In the genomic region with DNA sequence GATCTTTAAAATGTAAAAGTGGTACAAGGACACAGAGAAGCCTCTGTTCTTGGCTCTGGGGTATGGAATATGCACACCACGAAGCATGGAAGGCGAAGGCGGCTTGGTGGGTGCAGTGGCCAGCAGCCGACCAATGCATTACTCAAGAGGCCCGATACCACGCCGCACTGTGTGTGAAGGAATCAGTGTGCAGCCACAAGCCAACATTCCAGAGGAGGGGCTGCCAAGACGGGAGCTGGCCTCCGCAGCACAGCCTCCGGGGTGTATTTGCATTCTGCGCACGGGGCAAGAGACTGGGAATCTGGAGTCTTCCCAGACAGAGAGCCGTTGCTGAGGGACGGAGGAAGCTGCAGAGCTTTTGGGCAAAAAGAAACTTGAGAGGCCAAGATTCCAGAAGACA, we compare ENCODE assay signal across 13 cellular contexts. TPM values are rescaled to one million over a fixed set of nuclear protein-coding genes. Genes with fewer than 3 reads are reported as not detected.
DNase-seq lines count a peak whose midpoint lies in the region; ATAC-seq and TF ChIP-seq lines count a peak whose summit lies in the region.
"Had no signal": no experiment of that assay in that cellular context is flagged by ENCODE, and none has a peak within 500 bp of the region (broad histone marks: within the 10 kb centered on the region; RNA-seq: fewer than 3 reads in every experiment).

No MANE protein-coding gene starts in this region.

- H4K20me1 ChIP-seq in mammary epithelial cell (ENCODE audit: insufficient read depth, low read length), result no peaks in the 10 kb centered on the region
- H4K20me1 ChIP-seq in GM23248 (ENCODE audit: insufficient read depth), result no peaks in the 10 kb centered on the region

- CTCF ChIA-PET in mammary epithelial cell (lab: Charles Lee; ENCODE audit: low non-redundant PET), result no interaction called here

- H3K9me3 ChIP-seq in breast epithelium, result no peaks in the 10 kb centered on the region
- H3K9me3 ChIP-seq in mammary epithelial cell (replicated peaks; ENCODE audit: insufficient read depth, low read length), result no peaks in the 10 kb centered on the region
- H3K9me3 ChIP-seq in upper lobe of right lung, result no peaks in the 10 kb centered on the region
- H3K9me3 ChIP-seq in GM23248 (ENCODE audit: low read depth), result no peaks in the 10 kb centered on the region
- H3K9me3 ChIP-seq: adrenal gland had no signal

- in situ Hi-C loops in mammary epithelial cell (cut with MboI; ENCODE audit: low sequenced_read_pairs in 2 of 2), result no loop called here
- in situ Hi-C loops in GM23248 (cut with MboI), result no loop called here

- H2AFZ ChIP-seq in mammary epithelial cell (ENCODE audit: low read depth, low read length) (no peak overlapping the region), GM23248 (no peak overlapping the region)

- H3K36me3 ChIP-seq in breast epithelium, result no peaks in the 10 kb centered on the region
- no peaks in the 10 kb centered on the region for H3K36me3 ChIP-seq in mammary epithelial cell (ENCODE audit: insufficient read depth, low read length)
- no peaks in the 10 kb centered on the region for H3K36me3 ChIP-seq in upper lobe of right lung
- H3K36me3 ChIP-seq in GM23248 (ENCODE audit: low read depth), result no peaks in the 10 kb centered on the region
- H3K36me3 ChIP-seq: adrenal gland had no signal

- no peak overlapping the region for H3K9ac ChIP-seq in mammary epithelial cell (ENCODE audit: insufficient read depth, low read length)
- no peak overlapping the region for H3K9ac ChIP-seq in GM23248

- no peaks in the 10 kb centered on the region for H3K79me2 ChIP-seq in mammary epithelial cell (ENCODE audit: insufficient read depth, low read length)
- H3K79me2 ChIP-seq in GM23248 (ENCODE audit: insufficient read depth), result no peaks in the 10 kb centered on the region

- H3K4me2 ChIP-seq in mammary epithelial cell (ENCODE audit: insufficient read depth, low read depth, low read length) (no peak overlapping the region), GM23248 (ENCODE audit: unreplicated experiment) (no peak overlapping the region)

- no peaks in the 10 kb centered on the region for H3K4me1 ChIP-seq in breast epithelium
- H3K4me1 ChIP-seq in mammary epithelial cell (ENCODE audit: insufficient read depth, low read length), result no peaks in the 10 kb centered on the region
- H3K4me1 ChIP-seq in upper lobe of right lung, result no peaks in the 10 kb centered on the region
- H3K4me1 ChIP-seq in GM23248 (ENCODE audit: insufficient read depth), result no peaks in the 10 kb centered on the region
- H3K4me1 ChIP-seq: adrenal gland had no signal

- TF ChIP-seq POLR2A in breast epithelium (IDR thresholded peaks at IDR 0.05), result no peak

- H3K27ac ChIP-seq in breast epithelium (no peak overlapping the region), mammary epithelial cell (ENCODE audit: insufficient read depth, low read depth, low read length) (no peak overlapping the region), upper lobe of right lung (no peak overlapping the region), GM23248 (no peak overlapping the region)
- H3K27ac ChIP-seq: adrenal gland had no signal

- dilution Hi-C loops in mammary epithelial cell (cut with HindIII; ENCODE audit: low sequenced_read_pairs), result loop anchor here (5.0 kb wide), 1 partner anchor 73 kb away; no protein-coding TSS in a partner anchor

- H3K4me3 ChIP-seq in breast epithelium (peak overlapping the region in 1 of 3 donors; percentile 22), mammary epithelial cell (replicated peaks in 1 of 3; ENCODE audit: insufficient read depth in 1 of 3, low read depth in 2 of 3, low read length in 3 of 3) (no peak overlapping the region), upper lobe of right lung (no peak overlapping the region), GM23248 (no peak overlapping the region)
- H3K4me3 ChIP-seq: adrenal gland had no signal

- no peaks in the 10 kb centered on the region for H3K9me2 ChIP-seq in GM23248 (ENCODE audit: insufficient read depth)

- 10% methylated on average over 14 of the region's 14 CpGs for WGBS in mammary epithelial cell (ENCODE audit: low coverage, missing lambda C conversion rate)
- 43 to 47% methylated on average over 14 of the region's 14 CpGs for WGBS in GM23248 (ENCODE audit: low coverage in 1 of 2, low lambda C conversion rate in 2 of 2, missing lambda C conversion rate in 2 of 2), 2 experiments

- TF ChIP-seq CTCF in breast epithelium (IDR thresholded peaks at IDR 0.05), result no peak
- no peak for TF ChIP-seq CTCF in mammary epithelial cell (conservative IDR thresholded peaks at IDR 0.05 in 1 of 2, IDR thresholded peaks at IDR 0.05 in 1 of 2; ENCODE audit: extremely low read depth in 1 of 2, insufficient read depth in 1 of 2, low read depth in 1 of 2, low read length in 2 of 2)
- no peak for TF ChIP-seq CTCF in upper lobe of right lung (IDR thresholded peaks at IDR 0.05)

- H3K27me3 ChIP-seq in breast epithelium, result peaks cover 0 to 33% of the 10 kb centered on the region in 2 donors
- H3K27me3 ChIP-seq in mammary epithelial cell (ENCODE audit: insufficient read depth, low read length), result peaks cover 15% of the 10 kb centered on the region
- H3K27me3 ChIP-seq in upper lobe of right lung, result peaks cover 34% of the 10 kb centered on the region
- peaks cover 68% of the 10 kb centered on the region for H3K27me3 ChIP-seq in GM23248 (replicated peaks; ENCODE audit: insufficient read depth)

- no TSS peak for BruUV-seq in mammary epithelial cell (replicated peaks; lab: Mats Ljungman, UMichigan)

- intact Hi-C loops in breast epithelium (cut with DNase I; ENCODE audit: low total_unique reads) (no loop called here), mammary epithelial cell (cut with micrococcal nuclease) (no loop called here), upper lobe of right lung (cut with DNase I) (no loop called here)

- DNase-seq in breast epithelium (ENCODE audit: low spot score in 2 of 2), result peak; percentile 31 to 51
- DNase-seq in mammary epithelial cell, result no peak
- DNase-seq in fibroblast of peridontal ligament (ENCODE audit: extremely low read depth), result peak; percentile 26
- DNase-seq in myocyte (ENCODE audit: low read depth), result peak; percentile 39
- peak; percentile 52 for DNase-seq in upper lobe of right lung
- DNase-seq in GM23248, result no peak
- DNase-seq: DMS153, NCI-H524 treated with DMSO at 0.1 percent for 48 hours, SHP77 had no signal

- ATAC-seq in upper lobe of right lung (no peak), GM19455 (IDR thresholded peaks at IDR 0.05; ENCODE audit: unreplicated experiment) (no peak), HG03354 (IDR thresholded peaks at IDR 0.05; ENCODE audit: poor library complexity, severe bottlenecking, unreplicated experiment) (no peak)

- H3F3A ChIP-seq in GM23248 (ENCODE audit: insufficient read depth), result no peaks in the 10 kb centered on the region

RNA-seq across cellular contexts. Expression of a gene that starts 19.8 kb away (rescaled TPM):
- under 1 TPM in 2 of 3 donors, not detected in 1; under 0.01 to 0.29 TPM for total RNA-seq in breast epithelium
- total RNA-seq in mammary epithelial cell, result under 1 TPM in 1 of 2 donors, not detected in 1; under 0.01 TPM
- polyA plus RNA-seq in mammary epithelial cell, result not detected
- not detected for polyA minus RNA-seq in mammary epithelial cell
- total RNA-seq in myocyte, result 0.05 and 0.16 TPM in 2 replicates
- 0.72 TPM for polyA plus RNA-seq in myocyte (2012)
- total RNA-seq in upper lobe of right lung, result 0.81 TPM
- total RNA-seq in GM23248 (2014; rRNA removed; shearing (Covaris generic)), result under 0.01 TPM in 1 of 2 replicates, not detected in the other
- 0.05 and 0.22 TPM in 2 replicates for polyA plus RNA-seq in GM23248 (2016; fragmentation: Nextera tagmentation; extraction: Ambion mirVana)
- polyA plus RNA-seq: AG04450 had no signal

Comparison
In these comparisons a context has a peak if more than half of its experiments do, and no peak if none do; other contexts are left out.
1. DNase-seq: peak in breast epithelium (2 of 2), fibroblast of peridontal ligament (single experiment), myocyte (single experiment) and upper lobe of right lung (single experiment); none in mammary epithelial cell (single experiment) and GM23248 (single experiment).